ENCODE assay signal across 8 cellular contexts in the genomic region with DNA sequence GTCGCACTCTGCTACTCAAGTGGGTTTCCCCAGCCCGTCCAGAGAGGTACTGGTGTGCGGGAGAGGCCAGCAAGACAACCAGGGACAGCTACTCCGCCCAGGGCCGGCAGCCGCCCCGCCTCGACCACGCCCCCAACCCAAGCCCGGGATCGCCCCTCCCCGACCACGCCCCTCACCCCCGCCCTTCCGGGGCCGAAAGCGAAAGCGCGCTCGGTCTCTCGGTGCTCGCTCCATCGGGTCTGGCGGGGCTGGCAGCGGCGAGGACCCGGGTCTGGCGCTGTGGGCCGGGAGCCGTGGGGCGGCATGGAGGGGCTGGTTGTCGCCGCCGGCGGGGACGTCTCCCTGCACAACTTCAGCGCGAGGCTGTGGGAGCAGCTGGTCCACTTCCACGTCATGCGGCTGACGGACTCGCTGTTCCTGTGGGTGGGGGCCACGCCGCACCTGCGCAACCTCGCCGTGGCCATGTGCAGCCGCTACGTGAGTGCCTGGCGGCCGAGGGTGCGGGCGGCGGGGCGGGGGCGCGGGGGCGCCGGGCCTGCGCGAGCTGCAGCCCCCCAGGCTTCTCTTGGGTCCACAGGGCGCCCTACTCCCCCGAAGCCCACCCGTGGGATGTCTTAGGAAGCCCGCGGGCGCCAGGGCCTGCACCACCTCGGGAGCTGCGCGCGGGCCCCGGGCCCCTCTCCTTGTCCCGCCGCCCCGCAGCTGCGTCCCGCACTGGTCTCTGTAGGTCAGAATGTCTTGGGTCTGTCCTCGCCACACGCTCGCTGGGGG. TPM values are rescaled to one million over a fixed set of nuclear protein-coding genes. Genes with fewer than 3 reads are reported as not detected.
DNase-seq lines count a peak whose midpoint lies in the region; TF ChIP-seq lines count a peak whose summit lies in the region.

A gene with protein sequence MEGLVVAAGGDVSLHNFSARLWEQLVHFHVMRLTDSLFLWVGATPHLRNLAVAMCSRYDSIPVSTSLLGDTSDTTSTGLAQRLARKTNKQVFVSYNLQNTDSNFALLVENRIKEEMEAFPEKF (plus strand): TSS at position 228 of the 771 bp plus-strand sequence. CDS start 76 bp downstream, at position 304.

- peaks cover 6% of the 10 kb centered on the region; the same call in 1 of the 2 replicates for H3K9me3 Mint-ChIP-seq in HFFc6
- peaks cover 8% of the 10 kb centered on the region for H3K9me3 Mint-ChIP-seq in activated naive CD4-positive, alpha-beta T cell treated with anti-CD3 and anti-CD28 coated beads, Interleukin-2, amount 10 ng/mL, durations not matched to agents 7 days and 5 days

- H3K9me2 ChIP-seq in SK-N-SH, result no peaks in the 10 kb centered on the region

- H3K79me2 ChIP-seq in SK-N-SH (ENCODE audit: insufficient read depth), result peaks cover 43% of the 10 kb centered on the region

- H2AFZ ChIP-seq in SK-N-SH (ENCODE audit: low read depth), result peak within 1 kb of the TSS; percentile 82

- H3K36me3 ChIP-seq in GM06990 (ENCODE audit: control insufficient read depth, insufficient read depth, low read length), result peaks cover 7% of the 10 kb centered on the region
- H3K36me3 ChIP-seq in SK-N-SH (replicated peaks in 1 of 2; ENCODE audit: control insufficient read depth in 1 of 2, insufficient read depth in 2 of 2, low read length in 1 of 2), result peaks cover 0 to 12% of the 10 kb centered on the region in 2 experiments

- H3K27me3 ChIP-seq in GM06990 (replicated peaks; ENCODE audit: control insufficient read depth, insufficient read depth, low read length), result no peaks in the 10 kb centered on the region
- no peaks in the 10 kb centered on the region; the same call in 1 of the 2 replicates for H3K27me3 ChIP-seq in SK-N-SH (ENCODE audit: insufficient read depth)

- H3K27ac ChIP-seq in SK-N-SH (ENCODE audit: low read depth in 2 of 2, low read length in 1 of 2), result peak within 1 kb of the TSS; percentile 40 to 84; a peak in 3 of 4 replicates
- peak within 1 kb of the TSS; percentile 73 for H3K27ac ChIP-seq in substantia nigra (ENCODE audit: low read depth, low read length, poor library complexity, severe bottlenecking)

- POLR2A ChIA-PET in SK-N-SH (lab: Yijun Ruan, JAX), result interaction anchor here (0.6 to 3.0 kb wide), 9 partner anchors 8 to 762 kb away, joined by 3 to 21 read pairs (median 3); a partner anchor contains a TSS

- no peaks in the 10 kb centered on the region for H3K9me3 ChIP-seq in SK-N-SH

- peak within 1 kb of the TSS; percentile 92 for H3K4me2 ChIP-seq in SK-N-SH

- peaks cover 31% of the 10 kb centered on the region for H3K4me1 Mint-ChIP-seq in HFFc6 (ENCODE audit: low read depth)
- H3K4me1 Mint-ChIP-seq in activated naive CD4-positive, alpha-beta T cell treated with anti-CD3 and anti-CD28 coated beads, Interleukin-2, amount 10 ng/mL, durations not matched to agents 7 days and 5 days, result peaks cover 45% of the 10 kb centered on the region

- TF ChIP-seq RAD21 in SK-N-SH (IDR thresholded peaks at IDR 0.05; ENCODE audit: low read length), result no peak

- peak within 1 kb of the TSS; percentile 88 for H3K4me3 ChIP-seq in GM06990 (replicated peaks; ENCODE audit: low read depth, low read length)
- peak within 1 kb of the TSS; percentile 75 to 88 for H3K4me3 ChIP-seq in SK-N-SH (ENCODE audit: low read depth in 2 of 2, low read length in 1 of 2)

- H3K4me3 Mint-ChIP-seq in HFFc6, result peak within 1 kb of the TSS; percentile 96
- H3K4me3 Mint-ChIP-seq in activated naive CD4-positive, alpha-beta T cell treated with anti-CD3 and anti-CD28 coated beads, Interleukin-2, amount 10 ng/mL, durations not matched to agents 7 days and 5 days, result peak within 1 kb of the TSS; percentile 95

- H4K20me1 ChIP-seq in SK-N-SH (ENCODE audit: insufficient read depth), result peaks cover 20% of the 10 kb centered on the region

- peaks cover 11% of the 10 kb centered on the region for H3K27me3 Mint-ChIP-seq in HFFc6 (ENCODE audit: insufficient read depth)
- peaks cover 36% of the 10 kb centered on the region for H3K27me3 Mint-ChIP-seq in activated naive CD4-positive, alpha-beta T cell treated with anti-CD3 and anti-CD28 coated beads, Interleukin-2, amount 10 ng/mL, durations not matched to agents 7 days and 5 days

- peak; percentile 91 for DNase-seq in GM06990 (ENCODE audit: extremely low read depth, insufficient read length)
- DNase-seq in HFFc6, result peak; percentile 86
- DNase-seq in NCI-H1048 (lab: John Stamatoyannopoulos, UW), result peak; percentile 81
- DNase-seq in SK-N-SH, result peak; percentile 100
- DNase-seq in activated naive CD4-positive, alpha-beta T cell treated with anti-CD3 and anti-CD28 coated beads, Interleukin-2, amount 10 ng/mL, durations not matched to agents 7 days and 5 days, result peak; percentile 95
- peak; percentile 97 for DNase-seq in germinal center (ENCODE audit: low spot score)
- peak; percentile 30 to 96 (median 89) for DNase-seq in nucleus accumbens (lab: John Stamatoyannopoulos, UW)
- peak; percentile 65 to 97 (median 89) for DNase-seq in substantia nigra (lab: John Stamatoyannopoulos, UW)

- peaks cover 15% of the 10 kb centered on the region for H3K36me3 Mint-ChIP-seq in HFFc6 (ENCODE audit: low read depth)
- H3K36me3 Mint-ChIP-seq in activated naive CD4-positive, alpha-beta T cell treated with anti-CD3 and anti-CD28 coated beads, Interleukin-2, amount 10 ng/mL, durations not matched to agents 7 days and 5 days, result peaks cover 19% of the 10 kb centered on the region

- CTCF ChIA-PET in SK-N-SH (lab: Yijun Ruan, JAX), result interaction anchor here (1.0 to 7.5 kb wide), 11 partner anchors 10 to 484 kb away, joined by 3 to 48 read pairs (median 4); no protein-coding TSS in a partner anchor
- CTCF ChIA-PET in activated naive CD4-positive, alpha-beta T cell treated with anti-CD3 and anti-CD28 coated beads, Interleukin-2, amount 10 ng/mL, durations not matched to agents 7 days and 5 days (lab: Charles Lee), result interaction anchor here (1.0 to 4.7 kb wide), 3 partner anchors 8 to 133 kb away, joined by 3 to 17 read pairs (median 3); no protein-coding TSS in a partner anchor

- TF ChIP-seq EP300 in SK-N-SH (IDR thresholded peaks at IDR 0.05; ENCODE audit: borderline replicate concordance in 1 of 2, low read depth in 1 of 2, low read length in 1 of 2), result 0 out of 4 replicates have a peak, but pooled peaks of 1 of the 2 experiments have one; percentile 16

- peaks cover 6 to 23% of the 10 kb centered on the region in 2 experiments; a peak in 1 of 4 replicates for H3K4me1 ChIP-seq in SK-N-SH (ENCODE audit: control insufficient read depth in 1 of 2, insufficient read depth in 2 of 2, low read depth in 1 of 2, low read length in 1 of 2)

- H3K27ac Mint-ChIP-seq in HFFc6, result peak within 1 kb of the TSS; percentile 86
- peak within 1 kb of the TSS; percentile 90 for H3K27ac Mint-ChIP-seq in activated naive CD4-positive, alpha-beta T cell treated with anti-CD3 and anti-CD28 coated beads, Interleukin-2, amount 10 ng/mL, durations not matched to agents 7 days and 5 days

- no peaks in the 10 kb centered on the region for H3F3A ChIP-seq in SK-N-SH (replicated peaks; ENCODE audit: insufficient read depth)

- 0% methylated on average over 17 of the region's 80 CpGs for WGBS in SK-N-SH (ENCODE audit: low lambda C conversion rate)

- TF ChIP-seq CTCF in GM06990 (IDR thresholded peaks at IDR 0.05; ENCODE audit: insufficient read depth, low read length, poor library complexity, severe bottlenecking), result no peak
- no peak for TF ChIP-seq CTCF in HFFc6 (IDR thresholded peaks at IDR 0.05)
- TF ChIP-seq CTCF in SK-N-SH (IDR thresholded peaks at IDR 0.05), result no peak

- peak within 1 kb of the TSS; percentile 70 for H3K9ac ChIP-seq in SK-N-SH

TF ChIP-seq in SK-N-SH, 30 proteins besides CTCF, POLR2A, EP300 and RAD21 (continues in another document):
- TF ChIP-seq TCF12 (IDR thresholded peaks at IDR 0.05) (peak; percentile 37; the same call in 1 of the 2 replicates), ELF1 (IDR thresholded peaks at IDR 0.05) (peak; percentile 59; the same call in 1 of the 2 replicates), YY1 (IDR thresholded peaks at IDR 0.05; ENCODE audit: low read depth) (0 out of 2 replicates have a peak, but pooled peaks have one; percentile 60), NRF1 (IDR thresholded peaks at IDR 0.05; ENCODE audit: low read depth, low read length) (peak; percentile 42), CHD2 (IDR thresholded peaks at IDR 0.05; ENCODE audit: low read length, partially characterized antibody) (peak; percentile 57), SIN3A (IDR thresholded peaks at IDR 0.05; ENCODE audit: borderline replicate concordance, low read depth, low read length) (peak; percentile 91; the same call in 1 of the 2 replicates), FOSL2 (IDR thresholded peaks at IDR 0.05; ENCODE audit: borderline replicate concordance, low read depth) (no peak), NFIC (IDR thresholded peaks at IDR 0.05; ENCODE audit: borderline replicate concordance) (no peak), SMC3 (IDR thresholded peaks at IDR 0.05; ENCODE audit: low read depth, low read length) (no peak), RCOR1 (IDR thresholded peaks at IDR 0.05; ENCODE audit: low read length) (no peak), GABPA (IDR thresholded peaks at IDR 0.05; ENCODE audit: low read depth) (no peak), FOXM1 (IDR thresholded peaks at IDR 0.05; ENCODE audit: low read depth) (no peak), MXI1 (IDR thresholded peaks at IDR 0.05; ENCODE audit: low read depth, low read length) (peak; percentile 95), GATA2 (CRISPR knock-in tag; IDR thresholded peaks at IDR 0.05) (0 out of 2 replicates have a peak, but pooled peaks have one; percentile 17), MEF2A (IDR thresholded peaks at IDR 0.05; ENCODE audit: borderline replicate concordance, low read depth) (no peak)
- TF ChIP-seq, protein P1, sequence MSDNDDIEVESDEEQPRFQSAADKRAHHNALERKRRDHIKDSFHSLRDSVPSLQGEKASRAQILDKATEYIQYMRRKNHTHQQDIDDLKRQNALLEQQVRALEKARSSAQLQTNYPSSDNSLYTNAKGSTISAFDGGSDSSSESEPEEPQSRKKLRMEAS (IDR thresholded peaks at IDR 0.05; ENCODE audit: low read depth), result peak; percentile 69; the same call in 1 of the 2 replicates
- TF ChIP-seq, protein P2, sequence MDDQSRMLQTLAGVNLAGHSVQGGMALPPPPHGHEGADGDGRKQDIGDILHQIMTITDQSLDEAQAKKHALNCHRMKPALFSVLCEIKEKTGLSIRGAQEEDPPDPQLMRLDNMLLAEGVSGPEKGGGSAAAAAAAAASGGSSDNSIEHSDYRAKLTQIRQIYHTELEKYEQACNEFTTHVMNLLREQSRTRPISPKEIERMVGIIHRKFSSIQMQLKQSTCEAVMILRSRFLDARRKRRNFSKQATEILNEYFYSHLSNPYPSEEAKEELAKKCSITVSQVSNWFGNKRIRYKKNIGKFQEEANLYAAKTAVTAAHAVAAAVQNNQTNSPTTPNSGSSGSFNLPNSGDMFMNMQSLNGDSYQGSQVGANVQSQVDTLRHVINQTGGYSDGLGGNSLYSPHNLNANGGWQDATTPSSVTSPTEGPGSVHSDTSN (IDR thresholded peaks at IDR 0.05), result no peak

RNA-seq across cellular contexts. Expression of the gene that starts here (rescaled TPM):
- total RNA-seq in HFFc6 (2021; fragmentation: NEBNext Ultra II Directional; extraction: Animal tissue kit (Norgen Biotek cat#: 25700)), result 10 to 100 TPM; 14.9 to 20.1 (median 17.6) TPM
- polyA plus RNA-seq in SK-N-SH (2012; rRNA removed), result 60.0 and 61.3 TPM in 2 replicates
- 46.7 and 55.4 TPM in 2 replicates for polyA plus RNA-seq in SK-N-SH (2012; cell fraction: cytosol; rRNA removed)
- polyA plus RNA-seq in SK-N-SH (2012; cell fraction: nucleus; rRNA removed), result 38.1 and 46.5 TPM in 2 replicates

Comparison
In these comparisons a context has a peak if more than half of its experiments do, and no peak if none do; other contexts are left out.
1. Peak in every context shown above with its lines: DNase-seq, H3K4me3 ChIP-seq and H3K27ac ChIP-seq.